22 cellular contexts compared by ENCODE assay signal in the genomic region with DNA sequence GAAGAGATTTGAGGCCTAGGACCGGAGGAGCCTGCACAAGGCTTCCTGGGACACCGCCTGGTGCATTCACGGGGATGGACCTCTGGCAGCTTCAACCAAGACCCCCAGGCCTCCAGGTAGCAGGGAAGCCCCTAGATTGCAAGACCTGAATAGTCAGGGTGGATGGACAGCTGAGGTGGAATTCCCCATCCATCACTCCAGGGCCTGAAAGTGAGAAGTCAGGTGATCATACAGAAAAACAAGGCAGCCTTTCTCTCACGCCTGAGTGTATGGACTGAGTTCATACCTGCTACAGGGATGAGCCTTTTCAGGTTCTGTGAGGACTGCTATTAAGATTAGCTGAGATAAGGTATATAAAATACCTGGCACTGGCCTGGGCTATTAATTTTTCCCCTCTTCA.
A peak's percentile ranks its signal among the peaks of the same experiment; 100 is the strongest.
DNase-seq lines count a peak whose midpoint lies in the region; ATAC-seq and TF ChIP-seq lines count a peak whose summit lies in the region.
"Had no signal": no experiment of that assay in that cellular context is flagged by ENCODE, and none has a peak within 500 bp of the region (broad histone marks: within the 10 kb centered on the region; RNA-seq: fewer than 3 reads in every experiment).

No MANE protein-coding gene starts in this region.

- no peaks in the 10 kb centered on the region for H3K9me3 ChIP-seq in neural progenitor cell (ENCODE audit: low read depth)
- H3K9me3 ChIP-seq: BE2C, BLaER1 had no signal

- peaks cover 16% of the 10 kb centered on the region for H3K4me1 Mint-ChIP-seq in neural progenitor cell
- H3K4me1 Mint-ChIP-seq: CD14-positive monocyte; CD4-positive, alpha-beta memory T cell; CD4-positive, CD25-positive, alpha-beta regulatory T cell; CD8-positive, alpha-beta memory T cell had no signal

- H3K9ac ChIP-seq in neural progenitor cell: no peak overlapping the region
- H3K9ac ChIP-seq: BLaER1 had no signal

- no peaks in the 10 kb centered on the region for H3K79me2 ChIP-seq in neural progenitor cell (ENCODE audit: low read depth)

- H3K36me3 ChIP-seq in neural progenitor cell: no peaks in the 10 kb centered on the region
- H3K36me3 ChIP-seq: BE2C, BLaER1 had no signal

- peak overlapping the region; percentile 82 for H3K27ac Mint-ChIP-seq in neural progenitor cell
- H3K27ac Mint-ChIP-seq: CD14-positive monocyte had no signal

- H3K9me3 Mint-ChIP-seq in neural progenitor cell: no peaks in the 10 kb centered on the region
- H3K9me3 Mint-ChIP-seq: CD14-positive monocyte; CD4-positive, alpha-beta memory T cell; CD4-positive, CD25-positive, alpha-beta regulatory T cell; CD8-positive, alpha-beta memory T cell had no signal

- H3K4me3 ChIP-seq in GM12865 (ENCODE audit: low read depth, low read length) (no peak overlapping the region), neural progenitor cell (no peak overlapping the region)
- H3K4me3 ChIP-seq: BLaER1 had no signal

- in situ Hi-C loops in GM13976 (cut with MboI; ENCODE audit: low sequenced_read_pairs, unreplicated experiment): no loop called here

- no peak overlapping the region for H3K4me3 Mint-ChIP-seq in neural progenitor cell
- H3K4me3 Mint-ChIP-seq: CD14-positive monocyte; CD4-positive, alpha-beta memory T cell; CD4-positive, CD25-positive, alpha-beta regulatory T cell; CD8-positive, alpha-beta memory T cell had no signal

- H3K36me3 Mint-ChIP-seq in neural progenitor cell: no peaks in the 10 kb centered on the region

- H3K27me3 Mint-ChIP-seq in neural progenitor cell (ENCODE audit: insufficient read depth, low read depth): peaks cover 2% of the 10 kb centered on the region
- H3K27me3 Mint-ChIP-seq: CD4-positive, alpha-beta memory T cell; CD8-positive, alpha-beta memory T cell had no signal

- no peaks in the 10 kb centered on the region for H3K27me3 ChIP-seq in neural progenitor cell
- H3K27me3 ChIP-seq: BE2C, BLaER1 had no signal

- intact Hi-C loops in sciatic nerve (cut with DNase I): no loop called here

- H3K4me2 ChIP-seq in neural progenitor cell: no peak overlapping the region
- H3K4me2 ChIP-seq: BLaER1 had no signal

- ATAC-seq in sciatic nerve: no peak
- no peak for ATAC-seq in esophagus mucosa

- peaks cover 14% of the 10 kb centered on the region for H3K4me1 ChIP-seq in neural progenitor cell
- H3K4me1 ChIP-seq: BE2C had no signal

- peak; percentile 10 for DNase-seq in GM12865 (ENCODE audit: low read depth)
- peak; percentile 36 for DNase-seq in GM13976 (ENCODE audit: low spot score)
- DNase-seq in neural progenitor cell (ENCODE audit: low spot score): no peak
- DNase-seq in sciatic nerve (ENCODE audit: low spot score): no peak
- DNase-seq: 8988T; ACHN; BE2C; C1 segment of cervical spinal cord; CD4-positive, alpha-beta memory T cell; CD4-positive, CD25-positive, alpha-beta regulatory T cell; CD8-positive, alpha-beta memory T cell; COR-L47; DMS 273 treated with DMSO at 0.1 percent for 48 hours; DMS153; DMS53; DMS79; DND-41; EL; GDM1 had no signal

- no peak overlapping the region for H2AFZ ChIP-seq in neural progenitor cell (replicated peaks)

- H3K27ac ChIP-seq in neural progenitor cell: no peak overlapping the region
- H3K27ac ChIP-seq: BLaER1 had no signal

- TF ChIP-seq CTCF in GM12865 (IDR thresholded peaks at IDR 0.05; ENCODE audit: insufficient read depth, low read depth, low read length, missing control alignments) (no peak), GM13976 (IDR thresholded peaks at IDR 0.05; ENCODE audit: borderline replicate concordance, control extremely low read depth, extremely low read depth, insufficient read depth, missing control alignments) (no peak), neural progenitor cell (IDR thresholded peaks at IDR 0.05) (no peak)

- no peaks in the 10 kb centered on the region for H4K20me1 ChIP-seq in neural progenitor cell (ENCODE audit: low read depth)
- H4K20me1 ChIP-seq: BLaER1 had no signal

- no peaks in the 10 kb centered on the region for H3F3A ChIP-seq in neural progenitor cell (ENCODE audit: low read depth)

Comparison
In these comparisons a context has a peak if more than half of its experiments do, and no peak if none do; other contexts are left out.
1. DNase-seq: peak in GM12865 (single experiment) and GM13976 (single experiment); none in neural progenitor cell (single experiment) and sciatic nerve (single experiment).